26 cellular contexts compared by ENCODE assay signal in the genomic region with DNA sequence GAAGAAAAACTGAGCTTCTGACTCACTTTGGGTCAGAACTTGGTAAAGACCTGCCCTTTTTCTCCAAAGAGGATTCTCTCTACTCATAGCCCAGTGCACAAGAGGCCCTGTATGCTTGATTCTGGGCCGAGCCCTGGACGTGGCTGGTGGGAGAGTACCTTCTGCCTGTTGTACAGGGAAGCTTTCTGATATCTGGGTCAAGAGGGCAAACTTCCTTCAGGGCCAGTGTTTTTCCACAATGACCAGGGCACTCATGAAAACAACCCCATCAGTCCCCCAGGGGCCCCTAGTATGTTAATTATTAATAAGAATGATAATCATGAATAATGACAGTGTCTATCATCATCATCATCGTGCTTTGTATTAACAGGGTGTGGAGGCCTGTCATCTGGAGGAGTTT.
"Had no signal": no experiment of that assay in that cellular context is flagged by ENCODE, and none has a peak within 500 bp of the region (broad histone marks: within the 10 kb centered on the region; RNA-seq: fewer than 3 reads in every experiment).

No MANE protein-coding gene starts in this region.

- ATAC-seq: esophagus mucosa, gastrocnemius medialis, heart right ventricle, left cardiac atrium, left lung, left ventricle myocardium superior, mucosa of descending colon had no signal

- H3K36me3 ChIP-seq: gastrocnemius medialis, heart right ventricle, lower lobe of right lung had no signal

- H3K4me1 ChIP-seq: gastrocnemius medialis, left lung, lower lobe of right lung had no signal

- FAIRE-seq: colon, endothelial cell of umbilical vein, islet of Langerhans, keratinocyte had no signal

- H3K9me3 ChIP-seq: esophagus squamous epithelium, gastrocnemius medialis, heart right ventricle, left lung, lower lobe of right lung, mucosa of descending colon had no signal

- DNase-seq: dermis blood vessel endothelial cell; dorsolateral prefrontal cortex; effector CD4-positive, alpha-beta T cell; effector memory CD4-positive, alpha-beta T cell; erythroblast; esophagus squamous epithelium; foreskin fibroblast; foreskin melanocyte; gastrocnemius medialis; glutamatergic neuron; head of caudate nucleus; heart right ventricle; hippocampal formation; left cardiac atrium; left lung; left ventricle myocardium superior; lower lobe of right lung; mesenchymal stem cell; mucosa of descending colon; naive B cell had no signal

- H3K27me3 ChIP-seq: dorsolateral prefrontal cortex, esophagus squamous epithelium, gastrocnemius medialis, left lung had no signal

- H3K4me3 ChIP-seq: coronary artery, dorsolateral prefrontal cortex, esophagus squamous epithelium, gastrocnemius medialis, heart right ventricle, left lung, lower lobe of right lung, mucosa of descending colon had no signal

- H3K27ac ChIP-seq: coronary artery, dorsolateral prefrontal cortex, esophagus squamous epithelium, gastrocnemius medialis, heart right ventricle, left lung, lower lobe of right lung had no signal
